8 cellular contexts compared by ENCODE assay signal in the genomic region with DNA sequence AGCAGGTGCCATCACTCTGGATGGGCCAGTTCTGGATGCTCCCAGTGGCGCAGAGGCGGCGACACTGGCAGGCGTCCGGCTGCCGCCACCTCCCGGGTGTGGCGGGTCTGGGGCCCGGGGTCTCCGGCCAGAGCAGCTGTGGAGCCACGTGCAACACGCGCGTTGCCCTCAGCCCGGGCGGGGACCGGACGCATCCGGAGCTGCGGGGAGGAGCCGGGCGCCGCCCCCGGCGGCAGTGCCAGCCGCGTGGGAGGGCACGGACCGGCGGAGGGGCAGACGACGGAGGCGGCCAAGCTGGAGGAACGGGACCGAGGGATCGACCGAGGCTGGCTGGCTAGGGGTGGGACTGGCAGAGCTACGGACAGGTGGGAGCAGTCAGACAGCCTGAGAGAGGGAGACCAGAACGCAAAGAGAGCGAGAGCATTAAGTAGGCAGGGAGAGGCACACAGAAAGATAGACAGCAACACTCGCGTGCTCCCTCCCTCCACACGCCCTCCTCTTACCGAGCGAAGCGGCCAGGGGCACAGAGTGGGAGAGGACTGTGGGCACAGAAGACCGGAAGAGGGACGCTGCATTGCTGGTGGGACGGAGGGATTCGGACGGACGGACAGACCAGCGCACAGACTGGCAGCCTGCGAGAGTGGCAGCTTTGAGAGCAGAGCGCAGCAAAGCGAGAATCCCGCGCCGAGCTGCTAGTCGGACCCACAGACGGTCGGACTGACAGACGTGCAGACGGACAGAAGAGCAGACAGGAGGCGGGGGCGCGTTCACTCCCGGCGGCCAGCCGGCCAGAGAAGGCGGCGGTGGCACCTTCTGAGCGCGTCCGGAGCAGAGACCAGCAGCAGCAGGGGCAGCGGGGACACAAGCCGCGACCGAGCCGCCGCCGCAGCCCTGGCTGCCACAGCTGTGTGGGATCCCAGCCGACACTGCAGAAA. TPM values are rescaled to one million over a fixed set of nuclear protein-coding genes. Genes with fewer than 3 reads are reported as not detected.
DNase-seq lines count a peak whose midpoint lies in the region; ATAC-seq and TF ChIP-seq lines count a peak whose summit lies in the region.

Gene ARPP21, plus strand, starts transcription at position 275 of the 935 bp plus-strand sequence. CDS start 42,227 bp downstream, outside the sequence.

- no peak for TF ChIP-seq CTCF in LNCaP clone FGC (IDR thresholded peaks at IDR 0.05; ENCODE audit: control insufficient read depth, extremely low read depth, insufficient read depth)
- TF ChIP-seq CTCF in MCF 10A (IDR thresholded peaks at IDR 0.05; ENCODE audit: unreplicated experiment), result no peak
- TF ChIP-seq CTCF in PC-9 (conservative IDR thresholded peaks at IDR 0.05), result no peak

- no peaks in the 10 kb centered on the region for H3F3A ChIP-seq in PC-9 (ENCODE audit: insufficient read depth, low read depth)

- H3K4me1 ChIP-seq in PC-9 (replicated peaks; ENCODE audit: insufficient read depth), result no peaks in the 10 kb centered on the region

- no peaks in the 10 kb centered on the region for H3K27me3 ChIP-seq in PC-9 (ENCODE audit: insufficient read depth, low read depth)

- POLR2A ChIA-PET in MCF 10A (lab: Yijun Ruan, JAX), result no interaction called here
- POLR2A ChIA-PET in PC-9 (lab: Charles Lee; ENCODE audit: unreplicated experiment), result no interaction called here

- no peaks in the 10 kb centered on the region for H3K79me2 ChIP-seq in PC-9 (ENCODE audit: low read depth)

- no peaks in the 10 kb centered on the region for H3K9me2 ChIP-seq in PC-9 (ENCODE audit: insufficient read depth)

- H3K4me1 Mint-ChIP-seq in MCF 10A (ENCODE audit: insufficient read depth, unreplicated experiment), result peaks cover 6% of the 10 kb centered on the region
- no peaks in the 10 kb centered on the region for H3K4me1 Mint-ChIP-seq in stimulated activated effector memory CD8-positive, alpha-beta T cell treated with anti-CD3 and anti-CD28 coated beads, Interleukin-12 subunit alpha, Interleukin-12 subunit beta, amount 100 ng/mL, for 72 hours

- no peaks in the 10 kb centered on the region for H3K9me3 ChIP-seq in PC-9 (ENCODE audit: insufficient read depth, low read depth)

- H3K4me2 ChIP-seq in PC-9, result no peak within 1 kb of the TSS

- no peak within 1 kb of the TSS for H3K27ac ChIP-seq in PC-9

- peak; percentile 36 for ATAC-seq in stimulated activated effector memory CD8-positive, alpha-beta T cell treated with anti-CD3 and anti-CD28 coated beads, Interleukin-12 subunit alpha, Interleukin-12 subunit beta, amount 100 ng/mL, for 72 hours

- H3K4me3 ChIP-seq in LNCaP clone FGC (ENCODE audit: low read depth, low read length) (peak within 1 kb of the TSS; percentile 27), PC-9 (no peak within 1 kb of the TSS)

- peaks cover 99% of the 10 kb centered on the region for H3K27me3 Mint-ChIP-seq in MCF 10A (ENCODE audit: insufficient read depth, unreplicated experiment)

- DNase-seq in NCI-H748 (lab: John Stamatoyannopoulos, UW; ENCODE audit: unreplicated experiment) (peak; percentile 57), NCI-H748 treated with DMSO at 0.1 percent for 48 hours (lab: John Stamatoyannopoulos, UW) (no peak), LNCaP clone FGC (ENCODE audit: low read depth) (no peak), MCF 10A (ENCODE audit: unreplicated experiment) (no peak), iris pigment epithelial cell (ENCODE audit: low read depth) (peak; percentile 6), mesenteric fat pad (ENCODE audit: low spot score) (no peak), PC-9 (no peak)
- DNase-seq in stimulated activated effector memory CD8-positive, alpha-beta T cell treated with anti-CD3 and anti-CD28 coated beads, Interleukin-12 subunit alpha, Interleukin-12 subunit beta, amount 100 ng/mL, for 72 hours (ENCODE audit: low spot score in 2 of 2), result no peak

- no peaks in the 10 kb centered on the region for H3K36me3 ChIP-seq in PC-9 (ENCODE audit: low read depth)

- H4K20me1 ChIP-seq in PC-9 (ENCODE audit: insufficient read depth), result no peaks in the 10 kb centered on the region

- H3K27ac Mint-ChIP-seq in MCF 10A (ENCODE audit: low read depth, unreplicated experiment), result no peak within 1 kb of the TSS
- H3K27ac Mint-ChIP-seq in stimulated activated effector memory CD8-positive, alpha-beta T cell treated with anti-CD3 and anti-CD28 coated beads, Interleukin-12 subunit alpha, Interleukin-12 subunit beta, amount 100 ng/mL, for 72 hours, result no peak within 1 kb of the TSS

- intact Hi-C loops in MCF 10A (cut with micrococcal nuclease), result no loop called here
- intact Hi-C loops in PC-9 (cut with micrococcal nuclease; ENCODE audit: unreplicated experiment), result no loop called here

- peak within 1 kb of the TSS; percentile 12 for H3K4me3 Mint-ChIP-seq in MCF 10A (ENCODE audit: unreplicated experiment)
- H3K4me3 Mint-ChIP-seq in stimulated activated effector memory CD8-positive, alpha-beta T cell treated with anti-CD3 and anti-CD28 coated beads, Interleukin-12 subunit alpha, Interleukin-12 subunit beta, amount 100 ng/mL, for 72 hours, result no peak within 1 kb of the TSS

- CTCF ChIA-PET in MCF 10A (lab: Yijun Ruan, JAX) (interaction anchor here (0.7 to 0.8 kb wide), 2 partner anchors 323 to 1628 kb away, joined by 3 read pairs; no protein-coding TSS in a partner anchor), PC-9 (lab: Charles Lee) (no interaction called here)

- BruUV-seq in MCF 10A (replicated peaks; lab: Mats Ljungman, UMichigan) (no TSS peak), PC-9 (replicated peaks; lab: Mats Ljungman, UMichigan) (no TSS peak)

- H2AFZ ChIP-seq in PC-9, result no peak within 1 kb of the TSS

- no peaks in the 10 kb centered on the region for H3K9me3 Mint-ChIP-seq in MCF 10A (ENCODE audit: unreplicated experiment)
- H3K9me3 Mint-ChIP-seq in stimulated activated effector memory CD8-positive, alpha-beta T cell treated with anti-CD3 and anti-CD28 coated beads, Interleukin-12 subunit alpha, Interleukin-12 subunit beta, amount 100 ng/mL, for 72 hours, result peaks cover 5% of the 10 kb centered on the region

- no peaks in the 10 kb centered on the region for H3K36me3 Mint-ChIP-seq in MCF 10A (ENCODE audit: insufficient read depth, unreplicated experiment)
- no peaks in the 10 kb centered on the region for H3K36me3 Mint-ChIP-seq in stimulated activated effector memory CD8-positive, alpha-beta T cell treated with anti-CD3 and anti-CD28 coated beads, Interleukin-12 subunit alpha, Interleukin-12 subunit beta, amount 100 ng/mL, for 72 hours

RNA-seq across cellular contexts. Expression of gene ARPP21, which starts in this region (rescaled TPM):
- total RNA-seq in MCF 10A (2022), result not detected in 2 replicates
- total RNA-seq in mesenteric fat pad, result 0.29 TPM
- not detected in 2 replicates for total RNA-seq in PC-9 (2021)

Comparison
In these comparisons a context has a peak if more than half of its experiments do, and no peak if none do; other contexts are left out.
1. DNase-seq: peak in NCI-H748 (single experiment) and iris pigment epithelial cell (single experiment); none in NCI-H748 treated with DMSO at 0.1 percent for 48 hours (single experiment), LNCaP clone FGC (single experiment), MCF 10A (single experiment), stimulated activated effector memory CD8-positive, alpha-beta T cell treated with anti-CD3 and anti-CD28 coated beads, Interleukin-12 subunit alpha, Interleukin-12 subunit beta, amount 100 ng/mL, for 72 hours (0 of 2), mesenteric fat pad (single experiment) and PC-9 (0 of 2).